ENCODE assay signal across 15 cellular contexts in genomic region chr16:67283826-67284555, GRCh38. TPM values are rescaled to one million over a fixed set of nuclear protein-coding genes. Genes with fewer than 3 reads are reported as not detected.
DNase-seq lines count a peak whose midpoint lies in the region; FAIRE-seq and TF ChIP-seq lines count a peak whose summit lies in the region.
"Had no signal": no experiment of that assay in that cellular context is flagged by ENCODE, and none has a peak within 500 bp of the region (broad histone marks: within the 10 kb centered on the region; RNA-seq: fewer than 3 reads in every experiment).

No MANE protein-coding gene starts in this region.

- CTCF ChIA-PET in activated CD4-positive, alpha-beta memory T cell treated with anti-CD3 and anti-CD28 coated beads, Interleukin-2, amount 10 ng/mL, durations not matched to agents 7 days and 5 days (lab: Charles Lee) = interaction anchor here (0.6 to 1.0 kb wide), 2 partner anchors 144 to 293 kb away, joined by 3 to 4 read pairs; no protein-coding TSS in a partner anchor

- peak; percentile 31 for FAIRE-seq in HTR-8/SVneo (lab: Jason Lieb, UNC)
- FAIRE-seq in bronchial epithelial cell (lab: Jason Lieb, UNC) = peak; percentile 18
- FAIRE-seq: D721Med had no signal

- no peaks in the 10 kb centered on the region for H3K9me3 ChIP-seq in stomach

- no peak overlapping the region for H3K4me3 ChIP-seq in bronchial epithelial cell (ENCODE audit: low read depth, low read length)
- H3K4me3 ChIP-seq in stomach = no peak overlapping the region

- TF ChIP-seq POLR2A in stomach (IDR thresholded peaks at IDR 0.05) = no peak

- H3K4me3 Mint-ChIP-seq in activated CD4-positive, alpha-beta memory T cell treated with anti-CD3 and anti-CD28 coated beads, Interleukin-2, amount 10 ng/mL, durations not matched to agents 7 days and 5 days = no peak overlapping the region

- DNase-seq in NCI-H1092 treated with DMSO at 0.1 percent for 48 hours (lab: John Stamatoyannopoulos, UW) (peak; percentile 36), NCI-H1092 (lab: John Stamatoyannopoulos, UW) (no peak), HTR-8/SVneo (ENCODE audit: insufficient read length, low spot score) (no peak), bronchial epithelial cell (ENCODE audit: low read depth) (no peak), posterior vena cava (ENCODE audit: low spot score) (peak; percentile 55), stomach (no peak)
- no peak for DNase-seq in effector CD4-positive, alpha-beta T cell
- DNase-seq in activated CD4-positive, alpha-beta memory T cell treated with anti-CD3 and anti-CD28 coated beads, Interleukin-2, amount 10 ng/mL, durations not matched to agents 7 days and 5 days = no peak
- DNase-seq: CD4-positive, CD25-positive, alpha-beta regulatory T cell; MM.1S; NCI-H1930; NCI-H526 treated with DMSO at 0.1 percent for 48 hours had no signal

- H3K4me1 Mint-ChIP-seq in activated CD4-positive, alpha-beta memory T cell treated with anti-CD3 and anti-CD28 coated beads, Interleukin-2, amount 10 ng/mL, durations not matched to agents 7 days and 5 days = peaks cover 4% of the 10 kb centered on the region
- H3K4me1 Mint-ChIP-seq: CD4-positive, CD25-positive, alpha-beta regulatory T cell had no signal

- H3K9me3 Mint-ChIP-seq in activated CD4-positive, alpha-beta memory T cell treated with anti-CD3 and anti-CD28 coated beads, Interleukin-2, amount 10 ng/mL, durations not matched to agents 7 days and 5 days = no peaks in the 10 kb centered on the region
- H3K9me3 Mint-ChIP-seq: CD4-positive, CD25-positive, alpha-beta regulatory T cell had no signal

- TF ChIP-seq EP300 in stomach (IDR thresholded peaks at IDR 0.05) = no peak

- H3K36me3 ChIP-seq in bronchial epithelial cell (ENCODE audit: control insufficient read depth, insufficient read depth, low read length) = no peaks in the 10 kb centered on the region
- peaks cover 0 to 9% (median 1%) of the 10 kb centered on the region in 4 donors for H3K36me3 ChIP-seq in stomach

- TF ChIP-seq CTCF in bronchial epithelial cell (IDR thresholded peaks at IDR 0.05; ENCODE audit: insufficient read depth, low read length, severe bottlenecking) (no peak), stomach (IDR thresholded peaks at IDR 0.05) (no peak)

- POLR2A ChIA-PET in activated CD4-positive, alpha-beta memory T cell treated with anti-CD3 and anti-CD28 coated beads, Interleukin-2, amount 10 ng/mL, durations not matched to agents 7 days and 5 days (lab: Charles Lee) = no interaction called here

- H3K36me3 Mint-ChIP-seq in activated CD4-positive, alpha-beta memory T cell treated with anti-CD3 and anti-CD28 coated beads, Interleukin-2, amount 10 ng/mL, durations not matched to agents 7 days and 5 days (ENCODE audit: low read depth) = no peaks in the 10 kb centered on the region

- peaks cover 6 to 15% (median 10%) of the 10 kb centered on the region in 4 donors for H3K4me1 ChIP-seq in stomach

- no peak overlapping the region for H3K27ac Mint-ChIP-seq in activated CD4-positive, alpha-beta memory T cell treated with anti-CD3 and anti-CD28 coated beads, Interleukin-2, amount 10 ng/mL, durations not matched to agents 7 days and 5 days

- H3K27ac ChIP-seq in stomach = no peak overlapping the region

- H3K27me3 ChIP-seq in bronchial epithelial cell (ENCODE audit: control insufficient read depth, insufficient read depth, low read length) (no peaks in the 10 kb centered on the region), stomach (no peaks in the 10 kb centered on the region)

- no peaks in the 10 kb centered on the region for H3K27me3 Mint-ChIP-seq in activated CD4-positive, alpha-beta memory T cell treated with anti-CD3 and anti-CD28 coated beads, Interleukin-2, amount 10 ng/mL, durations not matched to agents 7 days and 5 days
- H3K27me3 Mint-ChIP-seq: CD4-positive, CD25-positive, alpha-beta regulatory T cell had no signal

- WGBS in stomach, 5 donors = 85 to 96% (median 90%) methylated on average over 18 to 21 of the region's 21 CpGs

- intact Hi-C loops in posterior vena cava (cut with DNase I) (loop anchor here in 1 of 2 donors (10.0 kb wide), 1 partner anchor 1101 kb away; no protein-coding TSS in a partner anchor), stomach (cut with DNase I; ENCODE audit: low total_unique reads) (no loop called here)

RNA-seq across cellular contexts. Expression of gene PLEKHG4, which starts 4.7 kb away (rescaled TPM):
- total RNA-seq in bronchial epithelial cell (8.2 and 11.6 TPM in 2 replicates), posterior vena cava (1 to 10 TPM; 3.2 to 5.4 TPM), stomach (10 to 100 TPM in 2 of 5 donors, 1 to 10 TPM in 3; 2.3 to 57.1 (median 8.1) TPM)
- 1 to 10 TPM; 2.5 to 10.0 (median 3.1) TPM for polyA plus RNA-seq in stomach
- 10 to 100 TPM in 1 of 2 experiments, 1 to 10 TPM in 1; 9.2 to 10.9 TPM for total RNA-seq in activated CD4-positive, alpha-beta memory T cell treated with anti-CD3 and anti-CD28 coated beads, Interleukin-2, amount 10 ng/mL, durations not matched to agents 7 days and 5 days

RNA-seq across cellular contexts. Expression of gene SLC9A5, which starts 35.2 kb away (rescaled TPM):
- total RNA-seq in bronchial epithelial cell (0.26 TPM in 2 replicates), posterior vena cava (1 to 10 TPM in 1 of 2 donors, under 1 TPM in 1; 0.57 to 1.1 TPM), stomach (1 to 10 TPM in 2 of 5 donors, under 1 TPM in 2, not detected in 1; 0.89 to 5.3 (median 2.6) TPM)
- polyA plus RNA-seq in stomach = under 1 TPM; 0.19 to 0.43 (median 0.31) TPM
- total RNA-seq in activated CD4-positive, alpha-beta memory T cell treated with anti-CD3 and anti-CD28 coated beads, Interleukin-2, amount 10 ng/mL, durations not matched to agents 7 days and 5 days = 1 to 10 TPM; 2.2 to 2.8 TPM
- polyA plus RNA-seq: CD4-positive, CD25-positive, alpha-beta regulatory T cell had no signal

RNA-seq across cellular contexts. Expression of gene FHOD1, which starts 36.7 kb away (rescaled TPM):
- total RNA-seq in bronchial epithelial cell (2.0 and 2.6 TPM in 2 replicates), posterior vena cava (10 to 100 TPM; 23.8 to 32.9 TPM), stomach (100 to 1,000 TPM in 1 of 5 donors, 10 to 100 TPM in 3, 1 to 10 TPM in 1; 6.1 to 101 (median 25.9) TPM)
- polyA plus RNA-seq in stomach = 10 to 100 TPM; 12.8 to 19.2 (median 15.7) TPM
- 10 to 100 TPM; 94.8 to 99.1 TPM for total RNA-seq in activated CD4-positive, alpha-beta memory T cell treated with anti-CD3 and anti-CD28 coated beads, Interleukin-2, amount 10 ng/mL, durations not matched to agents 7 days and 5 days

RNA-seq across cellular contexts. Expression of gene KCTD19, which starts 42.5 kb away (rescaled TPM):
- not detected in 2 replicates for total RNA-seq in bronchial epithelial cell
- not detected for total RNA-seq in posterior vena cava
- total RNA-seq in stomach = 1 to 10 TPM in 2 of 5 donors, not detected in 3; 2.2 to 3.3 TPM
- polyA plus RNA-seq in stomach = under 1 TPM in 1 of 3 donors, not detected in 2; 0.03 TPM
- under 1 TPM; 0.20 to 0.48 TPM for total RNA-seq in activated CD4-positive, alpha-beta memory T cell treated with anti-CD3 and anti-CD28 coated beads, Interleukin-2, amount 10 ng/mL, durations not matched to agents 7 days and 5 days
- total RNA-seq: CD4-positive, CD25-positive, alpha-beta regulatory T cell; HepG2 had no signal
- polyA plus RNA-seq: CD4-positive, CD25-positive, alpha-beta regulatory T cell; HepG2 had no signal

RNA-seq across cellular contexts. Expression of gene LRRC36, which starts 42.6 kb away (rescaled TPM):
- total RNA-seq in bronchial epithelial cell (not detected in 2 replicates), posterior vena cava (under 1 TPM in 1 of 2 donors, not detected in 1; 0.56 TPM), stomach (10 to 100 TPM in 1 of 5 donors, under 1 TPM in 1, not detected in 3; 0.73 to 33.0 TPM)
- 1 to 10 TPM in 1 of 3 donors, under 1 TPM in 1, not detected in 1; 0.37 to 1.2 TPM for polyA plus RNA-seq in stomach
- total RNA-seq in activated CD4-positive, alpha-beta memory T cell treated with anti-CD3 and anti-CD28 coated beads, Interleukin-2, amount 10 ng/mL, durations not matched to agents 7 days and 5 days = not detected
- total RNA-seq: CD4-positive, CD25-positive, alpha-beta regulatory T cell; H1 had no signal
- polyA plus RNA-seq: CD4-positive, CD25-positive, alpha-beta regulatory T cell had no signal

Comparison
In these comparisons a context has a peak if more than half of its experiments do, and no peak if none do; other contexts are left out.
1. DNase-seq: peak in NCI-H1092 treated with DMSO at 0.1 percent for 48 hours (single experiment) and posterior vena cava (single experiment); none in NCI-H1092 (single experiment), HTR-8/SVneo (single experiment), bronchial epithelial cell (single experiment), effector CD4-positive, alpha-beta T cell (single experiment), stomach (single experiment) and activated CD4-positive, alpha-beta memory T cell treated with anti-CD3 and anti-CD28 coated beads, Interleukin-2, amount 10 ng/mL, durations not matched to agents 7 days and 5 days (single experiment).